8 cellular contexts compared by ENCODE assay signal in the genomic region with DNA sequence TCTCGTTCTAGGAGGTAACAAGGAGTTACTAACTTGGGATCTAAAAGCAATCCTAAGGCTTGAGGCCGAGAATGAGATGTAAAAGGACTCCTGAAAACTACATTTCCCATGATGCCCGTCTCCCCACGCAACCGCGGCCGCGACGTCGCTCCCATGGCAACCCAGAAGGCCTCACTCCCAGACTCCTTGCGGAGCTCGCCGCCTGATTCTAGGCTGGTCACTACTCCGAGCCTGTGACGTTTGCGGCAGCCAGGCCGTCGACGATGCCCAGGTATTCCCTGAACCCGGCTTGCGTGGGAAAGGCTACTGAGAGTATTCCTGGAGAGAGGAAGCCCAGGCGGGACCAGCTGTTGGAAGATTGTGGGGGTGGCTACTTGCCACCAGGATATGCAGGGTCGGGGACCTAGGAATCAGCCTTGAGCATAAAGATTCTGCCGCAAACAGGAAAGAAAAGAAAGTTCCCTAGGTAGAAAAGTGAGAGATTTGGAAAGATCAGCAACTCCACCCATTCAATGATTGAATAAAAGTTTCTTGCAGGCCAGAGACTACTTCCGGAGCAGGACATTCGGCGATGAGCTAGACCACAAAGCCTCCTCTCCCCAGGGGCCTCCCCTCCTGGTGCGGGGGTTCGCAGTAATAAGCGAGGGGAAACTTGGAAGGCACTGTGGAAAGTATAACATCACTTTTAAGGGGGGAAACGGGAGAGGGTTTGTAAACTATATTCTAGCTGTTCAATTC. TPM values are rescaled to one million over a fixed set of nuclear protein-coding genes. Genes with fewer than 3 reads are reported as not detected.
A peak's percentile ranks its signal among the peaks of the same experiment; 100 is the strongest.
DNase-seq lines count a peak whose midpoint lies in the region; ATAC-seq and TF ChIP-seq lines count a peak whose summit lies in the region.

A gene (plus strand): TSS at position 164 of the 738 bp plus-strand sequence. CDS start 100 bp downstream, at position 264.

- 0 to 1% (median 1%) methylated on average over 31 of the region's 31 CpGs for WGBS in spleen, 5 donors

- CTCF ChIA-PET in activated B cell treated with CpG ODN at 0.5 μM for 24 hours (lab: Charles Lee): no interaction called here

- H3K4me1 ChIP-seq in spleen: peaks cover 0 to 20% (median 11%) of the 10 kb centered on the region in 6 donors

- no peak for TF ChIP-seq CTCF in activated B cell treated with CpG ODN at 0.5 μM for 24 hours (IDR thresholded peaks at IDR 0.05)
- TF ChIP-seq CTCF in spleen (IDR thresholded peaks at IDR 0.05 in 8 of 11, conservative IDR thresholded peaks at IDR 0.05 in 3 of 11): no peak

- POLR2A ChIA-PET in activated B cell treated with CpG ODN at 0.5 μM for 24 hours (lab: Charles Lee): interaction anchor here (0.6 to 1.1 kb wide), 2 partner anchors 10 to 1227 kb away, joined by 3 read pairs; no protein-coding TSS in a partner anchor

- H3K4me1 Mint-ChIP-seq in activated B cell treated with CpG ODN at 0.5 μM for 24 hours: peaks cover 12% of the 10 kb centered on the region
- H3K4me1 Mint-ChIP-seq in immature natural killer cell: peaks cover 15 to 22% of the 10 kb centered on the region in 2 donors

- H3K27me3 Mint-ChIP-seq in activated B cell treated with CpG ODN at 0.5 μM for 24 hours: peaks cover 4% of the 10 kb centered on the region
- peaks cover 3 to 10% (median 7%) of the 10 kb centered on the region in 3 donors for H3K27me3 Mint-ChIP-seq in immature natural killer cell (ENCODE audit: low read depth in 3 of 3)

- no peak within 1 kb of the TSS for H3K27ac ChIP-seq in caudate nucleus (ENCODE audit: low read depth, low read length)
- peak within 1 kb of the TSS in 7 of 8 donors; percentile 65 to 89 (median 79) for H3K27ac ChIP-seq in spleen

- ATAC-seq in GM18873 (IDR thresholded peaks at IDR 0.05; ENCODE audit: low FRiP score, unreplicated experiment): peak; percentile 98
- ATAC-seq in HG03139 (IDR thresholded peaks at IDR 0.05; ENCODE audit: unreplicated experiment): peak; percentile 99
- peak; percentile 98 for ATAC-seq in activated B cell treated with CpG ODN at 0.5 μM for 24 hours (ENCODE audit: low read depth)

- peaks cover 8% of the 10 kb centered on the region for H3K36me3 Mint-ChIP-seq in activated B cell treated with CpG ODN at 0.5 μM for 24 hours (ENCODE audit: low read depth)
- no peaks in the 10 kb centered on the region for H3K36me3 Mint-ChIP-seq in immature natural killer cell

- peaks cover 0 to 14% (median 4%) of the 10 kb centered on the region in 6 donors for H3K36me3 ChIP-seq in spleen

- peak within 1 kb of the TSS; percentile 56 to 94 (median 86) for H3K4me3 ChIP-seq in spleen

- intact Hi-C loops in activated B cell treated with CpG ODN at 0.5 μM for 24 hours (cut with micrococcal nuclease): loop anchor here (1.0 to 10.0 kb wide), 3 partner anchors 139 to 394 kb away; a partner anchor contains a TSS
- intact Hi-C loops in spleen (cut with DNase I; ENCODE audit: low total_unique reads): no loop called here

- H3K4me3 Mint-ChIP-seq in activated B cell treated with CpG ODN at 0.5 μM for 24 hours (peak within 1 kb of the TSS; percentile 100), immature natural killer cell (peak within 1 kb of the TSS; percentile 93 to 99 (median 97))

- DNase-seq in ACHN: peak; percentile 95
- peak; percentile 92 for DNase-seq in NCI-H2227 (lab: John Stamatoyannopoulos, UW; ENCODE audit: unreplicated experiment)
- DNase-seq in activated B cell treated with CpG ODN at 0.5 μM for 24 hours: peak; percentile 75
- DNase-seq in caudate nucleus (lab: John Stamatoyannopoulos, UW): peak; percentile 22 to 92 (median 78)
- peak; percentile 73 to 78 (median 75) for DNase-seq in immature natural killer cell
- peak; percentile 95 for DNase-seq in spleen

- H3K27ac Mint-ChIP-seq in activated B cell treated with CpG ODN at 0.5 μM for 24 hours (peak within 1 kb of the TSS; percentile 85), immature natural killer cell (peak within 1 kb of the TSS; percentile 70 to 96 (median 88))

- in situ Hi-C loops in ACHN (cut with HindIII; ENCODE audit: low pct_ligation_motif_present, low pct_unique_long_range_greater_than_20kb, low sequenced_read_pairs): no loop called here

- H3K27me3 ChIP-seq in spleen (replicated peaks in 1 of 7): peaks cover 0 to 4% (median 0%) of the 10 kb centered on the region in 7 donors

- TF ChIP-seq POLR2A in spleen (IDR thresholded peaks at IDR 0.05): no peak

- H3K9me3 Mint-ChIP-seq in activated B cell treated with CpG ODN at 0.5 μM for 24 hours: no peaks in the 10 kb centered on the region
- H3K9me3 Mint-ChIP-seq in immature natural killer cell: no peaks in the 10 kb centered on the region

- H3K9me3 ChIP-seq in spleen: no peaks in the 10 kb centered on the region

RNA-seq across cellular contexts. Expression of the gene that starts here (rescaled TPM):
- total RNA-seq in activated B cell treated with CpG ODN at 0.5 μM for 24 hours (8.9 and 10.4 TPM in 2 replicates), spleen (10 to 100 TPM in 6 of 7 donors, 1 to 10 TPM in 1; 8.5 to 32.4 (median 21.6) TPM)
- polyA plus RNA-seq in immature natural killer cell (10 to 100 TPM in 1 of 3 donors, 1 to 10 TPM in 2; 5.7 to 11.5 (median 5.9) TPM), spleen (10 to 100 TPM in 2 of 3 donors, 1 to 10 TPM in 1; 9.6 to 13.4 (median 11.4) TPM)
